In the genomic region with DNA sequence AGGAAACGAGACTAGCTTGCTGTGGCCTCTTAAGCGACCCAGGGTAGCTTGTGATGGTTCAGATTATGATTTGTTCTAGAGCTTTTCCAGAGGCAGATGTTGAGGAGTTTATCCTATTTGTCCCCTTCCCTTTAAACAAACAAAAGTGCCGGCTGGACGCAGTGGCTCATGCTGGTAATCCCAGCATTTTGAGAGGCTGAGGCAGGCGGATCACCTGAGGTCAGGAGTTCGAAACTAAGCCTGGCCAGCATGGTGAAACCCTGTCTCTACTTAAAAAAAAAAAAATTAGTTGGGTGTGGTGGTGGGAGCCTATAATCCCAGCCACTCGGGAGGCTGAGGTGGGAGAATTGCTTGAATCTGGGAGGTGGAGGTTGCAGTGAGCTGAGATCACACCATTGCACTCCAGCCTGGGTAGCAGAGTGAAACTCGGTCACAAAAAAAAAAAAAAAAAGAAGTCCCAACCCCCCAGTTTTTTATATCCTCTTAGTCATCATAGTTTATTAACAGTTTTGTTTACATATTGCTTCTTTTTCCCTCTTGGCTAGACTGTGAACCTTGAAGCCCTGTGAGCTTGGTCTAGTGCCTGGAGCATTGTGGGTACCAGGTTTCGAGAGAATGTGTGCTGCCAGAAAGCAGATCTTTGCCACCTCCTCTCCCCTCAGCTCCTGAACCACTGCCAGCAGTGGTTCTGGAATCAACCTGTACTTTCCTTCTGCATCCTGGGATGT, we compare ENCODE assay signal across 9 cellular contexts. TPM values are rescaled to one million over a fixed set of nuclear protein-coding genes. Genes with fewer than 3 reads are reported as not detected.
A peak's percentile ranks its signal among the peaks of the same experiment; 100 is the strongest.
DNase-seq lines count a peak whose midpoint lies in the region; ATAC-seq and TF ChIP-seq lines count a peak whose summit lies in the region.
"Had no signal": no experiment of that assay in that cellular context is flagged by ENCODE, and none has a peak within 500 bp of the region (broad histone marks: within the 10 kb centered on the region; RNA-seq: fewer than 3 reads in every experiment).

No MANE protein-coding gene starts in this region.

- H3K27me3 ChIP-seq in adipocyte (replicated peaks; ENCODE audit: control insufficient read depth, insufficient read depth, low read length) (no peaks in the 10 kb centered on the region), left lung (no peaks in the 10 kb centered on the region), uterus (no peaks in the 10 kb centered on the region)

- ATAC-seq in activated naive CD4-positive, alpha-beta T cell treated with anti-CD3 and anti-CD28 coated beads, Interleukin-2, amount 50 U/mL, for 72 hours: no peak
- ATAC-seq in left lung: peak; percentile 76
- no peak for ATAC-seq in HG03354 (IDR thresholded peaks at IDR 0.05; ENCODE audit: poor library complexity, severe bottlenecking, unreplicated experiment)

- peaks cover 56% of the 10 kb centered on the region for H3K4me1 ChIP-seq in adipocyte (ENCODE audit: control insufficient read depth, insufficient read depth, low read length)
- peaks cover 20 to 97% of the 10 kb centered on the region in 2 donors for H3K4me1 ChIP-seq in left lung
- H3K4me1 ChIP-seq in uterus: peaks cover 4 to 13% of the 10 kb centered on the region in 2 donors

- TF ChIP-seq CTCF in left lung (IDR thresholded peaks at IDR 0.05): no peak
- TF ChIP-seq CTCF in uterus (IDR thresholded peaks at IDR 0.05): no peak

- peak overlapping the region; percentile 48 to 70 for H3K27ac ChIP-seq in left lung
- H3K27ac ChIP-seq in uterus: peak overlapping the region; percentile 45 to 67

- H3K9ac ChIP-seq in adipocyte (ENCODE audit: low read length): peak overlapping the region; percentile 5

- H3K27me3 Mint-ChIP-seq in activated naive CD4-positive, alpha-beta T cell treated with anti-CD3 and anti-CD28 coated beads, Interleukin-2, amount 10 ng/mL, durations not matched to agents 7 days and 5 days: no peaks in the 10 kb centered on the region

- H3K9me3 ChIP-seq in adipocyte (ENCODE audit: control insufficient read depth, low read length) (no peaks in the 10 kb centered on the region), left lung (no peaks in the 10 kb centered on the region), uterus (no peaks in the 10 kb centered on the region)

- H3K36me3 Mint-ChIP-seq in activated naive CD4-positive, alpha-beta T cell treated with anti-CD3 and anti-CD28 coated beads, Interleukin-2, amount 10 ng/mL, durations not matched to agents 7 days and 5 days: peaks cover 6% of the 10 kb centered on the region
- peaks cover 0 to 5% of the 10 kb centered on the region in 2 donors for H3K36me3 Mint-ChIP-seq in activated naive CD4-positive, alpha-beta T cell treated with anti-CD3 and anti-CD28 coated beads, Interleukin-2, amount 50 U/mL, for 72 hours

- H3K9me3 Mint-ChIP-seq in activated naive CD4-positive, alpha-beta T cell treated with anti-CD3 and anti-CD28 coated beads, Interleukin-2, amount 10 ng/mL, durations not matched to agents 7 days and 5 days: no peaks in the 10 kb centered on the region
- no peaks in the 10 kb centered on the region for H3K9me3 Mint-ChIP-seq in activated naive CD4-positive, alpha-beta T cell treated with anti-CD3 and anti-CD28 coated beads, Interleukin-2, amount 50 U/mL, for 72 hours

- H3K4me3 Mint-ChIP-seq in activated naive CD4-positive, alpha-beta T cell treated with anti-CD3 and anti-CD28 coated beads, Interleukin-2, amount 10 ng/mL, durations not matched to agents 7 days and 5 days: no peak overlapping the region

- peak overlapping the region; percentile 35 for H3K27ac Mint-ChIP-seq in activated naive CD4-positive, alpha-beta T cell treated with anti-CD3 and anti-CD28 coated beads, Interleukin-2, amount 10 ng/mL, durations not matched to agents 7 days and 5 days
- H3K27ac Mint-ChIP-seq in activated naive CD4-positive, alpha-beta T cell treated with anti-CD3 and anti-CD28 coated beads, Interleukin-2, amount 50 U/mL, for 72 hours: no peak overlapping the region

- intact Hi-C loops in left lung (cut with DNase I): no loop called here
- intact Hi-C loops in uterus (cut with DNase I; ENCODE audit: low total_unique reads): no loop called here

- TF ChIP-seq POLR2A in uterus (IDR thresholded peaks at IDR 0.05): no peak

- H3K4me3 ChIP-seq in adipocyte (ENCODE audit: low read length): no peak overlapping the region
- H3K4me3 ChIP-seq in left lung: no peak overlapping the region
- H3K4me3 ChIP-seq in uterus: no peak overlapping the region

- no peak for DNase-seq in activated naive CD4-positive, alpha-beta T cell treated with anti-CD3 and anti-CD28 coated beads, Interleukin-2, amount 10 ng/mL, durations not matched to agents 7 days and 5 days
- DNase-seq in activated naive CD4-positive, alpha-beta T cell treated with anti-CD3 and anti-CD28 coated beads, Interleukin-2, amount 50 U/mL, for 72 hours (ENCODE audit: low spot score in 2 of 2): no peak
- DNase-seq in adipocyte (ENCODE audit: low read depth): peak; percentile 52
- DNase-seq in left lung: no peak
- no peak for DNase-seq in uterus
- no peak for DNase-seq in stimulated activated CD4-positive, alpha-beta T cell treated with anti-CD3 and anti-CD28 coated beads, Interleukin-2, amount 100 ng/mL, for 48 hours
- no peak for DNase-seq in occipital lobe (lab: John Stamatoyannopoulos, UW)
- DNase-seq: GF-D8 had no signal

- H3K4me1 Mint-ChIP-seq in activated naive CD4-positive, alpha-beta T cell treated with anti-CD3 and anti-CD28 coated beads, Interleukin-2, amount 10 ng/mL, durations not matched to agents 7 days and 5 days: peaks cover 74% of the 10 kb centered on the region

- CTCF ChIA-PET in activated naive CD4-positive, alpha-beta T cell treated with anti-CD3 and anti-CD28 coated beads, Interleukin-2, amount 10 ng/mL, durations not matched to agents 7 days and 5 days (lab: Charles Lee): interaction anchor here (0.7 to 4.8 kb wide), 7 partner anchors 8 to 95 kb away, joined by 3 to 27 read pairs (median 4); no protein-coding TSS in a partner anchor

- no peaks in the 10 kb centered on the region for H3K36me3 ChIP-seq in adipocyte (ENCODE audit: control insufficient read depth, insufficient read depth, low read length, severe bottlenecking)
- H3K36me3 ChIP-seq in left lung: no peaks in the 10 kb centered on the region
- no peaks in the 10 kb centered on the region for H3K36me3 ChIP-seq in uterus

RNA-seq across cellular contexts. Expression of a gene that starts 29.8 kb away (rescaled TPM):
- total RNA-seq in activated naive CD4-positive, alpha-beta T cell treated with anti-CD3 and anti-CD28 coated beads, Interleukin-2, amount 50 U/mL, for 72 hours: 100 to 1,000 TPM in 1 of 2 donors, 10 to 100 TPM in 1; 69.4 to 116 TPM
- 100 to 1,000 TPM in 1 of 2 donors, 10 to 100 TPM in 1; 92.2 to 113 TPM for total RNA-seq in left lung
- 10 to 100 TPM; 17.1 to 89.2 (median 27.4) TPM for total RNA-seq in uterus
- total RNA-seq in occipital lobe: 8.1 TPM

RNA-seq across cellular contexts. Expression of a gene that starts 56.1 kb away (rescaled TPM):
- total RNA-seq in activated naive CD4-positive, alpha-beta T cell treated with anti-CD3 and anti-CD28 coated beads, Interleukin-2, amount 50 U/mL, for 72 hours: not detected
- total RNA-seq in left lung: not detected
- under 1 TPM in 1 of 4 donors, not detected in 3; 0.76 TPM for total RNA-seq in uterus
- total RNA-seq in occipital lobe: not detected

RNA-seq across cellular contexts. Expression of a gene that starts 57.8 kb away (rescaled TPM):
- total RNA-seq in activated naive CD4-positive, alpha-beta T cell treated with anti-CD3 and anti-CD28 coated beads, Interleukin-2, amount 50 U/mL, for 72 hours: under 1 TPM in 1 of 2 donors, not detected in 1; 0.29 TPM
- total RNA-seq in left lung (1 to 10 TPM; 3.0 to 6.2 TPM), uterus (1 to 10 TPM in 1 of 4 donors, under 1 TPM in 1, not detected in 2; 0.55 to 3.2 TPM), occipital lobe (not detected)
